Comparison of ENCODE assay signal across 8 cellular contexts in the genomic region with DNA sequence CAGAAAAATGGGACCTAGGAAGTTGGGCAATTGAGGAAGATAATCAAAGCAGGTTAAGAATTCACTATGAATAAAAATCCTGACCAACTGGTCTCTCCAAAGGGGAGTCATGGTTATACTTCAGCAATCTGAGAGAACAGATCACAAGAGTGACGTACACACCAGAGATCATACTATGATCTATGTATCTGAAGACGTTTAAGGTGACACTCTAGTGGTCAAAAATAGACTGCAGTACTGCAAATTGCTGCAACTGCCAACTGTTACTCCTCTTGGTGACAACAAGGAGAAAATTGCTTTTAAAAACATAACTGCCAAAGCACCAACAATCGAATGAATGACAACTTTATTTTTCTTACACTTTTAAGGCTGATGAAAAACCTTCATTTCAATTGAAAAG. TPM values are rescaled to one million over a fixed set of nuclear protein-coding genes. Genes with fewer than 3 reads are reported as not detected.
DNase-seq lines count a peak whose midpoint lies in the region; ATAC-seq and TF ChIP-seq lines count a peak whose summit lies in the region.

No MANE protein-coding gene starts in this region.

- peaks cover 91% of the 10 kb centered on the region for H3K79me2 ChIP-seq in Karpas-422 (ENCODE audit: low read length)

- H3K4me3 ChIP-seq in Karpas-422 (ENCODE audit: low read length) (no peak overlapping the region), dorsolateral prefrontal cortex (no peak overlapping the region)

- H3K9me3 Mint-ChIP-seq in activated CD4-positive, alpha-beta T cell treated with anti-CD3 and anti-CD28 coated beads for 36 hours (ENCODE audit: low read depth) = no peaks in the 10 kb centered on the region
- H3K9me3 Mint-ChIP-seq in osteocyte (ENCODE audit: unreplicated experiment) = no peaks in the 10 kb centered on the region
- H3K9me3 Mint-ChIP-seq in activated T-helper 1 cell treated with anti-CD3 and anti-CD28 coated beads, Interleukin-12 subunit alpha, Interleukin-12 subunit beta, Interleukin-2, Interleukin-4 antibody, amounts not matched to agents 30 ng/mL and 10 ng/mL and 1 ng/mL, durations not matched to agents 14 hours and 24 hours and 36 hours = no peaks in the 10 kb centered on the region

- H3K4me1 Mint-ChIP-seq in activated CD4-positive, alpha-beta T cell treated with anti-CD3 and anti-CD28 coated beads for 36 hours = peaks cover 34% of the 10 kb centered on the region
- H3K4me1 Mint-ChIP-seq in osteocyte (ENCODE audit: unreplicated experiment) = peaks cover 13% of the 10 kb centered on the region
- H3K4me1 Mint-ChIP-seq in activated T-helper 1 cell treated with anti-CD3 and anti-CD28 coated beads, Interleukin-12 subunit alpha, Interleukin-12 subunit beta, Interleukin-2, Interleukin-4 antibody, amounts not matched to agents 30 ng/mL and 10 ng/mL and 1 ng/mL, durations not matched to agents 14 hours and 24 hours and 36 hours (ENCODE audit: low read depth) = peaks cover 24% of the 10 kb centered on the region

- H3K36me3 Mint-ChIP-seq in activated CD4-positive, alpha-beta T cell treated with anti-CD3 and anti-CD28 coated beads for 36 hours (ENCODE audit: low read depth) = peaks cover 53% of the 10 kb centered on the region
- H3K36me3 Mint-ChIP-seq in osteocyte (ENCODE audit: unreplicated experiment) = peaks cover 12% of the 10 kb centered on the region
- peaks cover 32% of the 10 kb centered on the region for H3K36me3 Mint-ChIP-seq in activated T-helper 1 cell treated with anti-CD3 and anti-CD28 coated beads, Interleukin-12 subunit alpha, Interleukin-12 subunit beta, Interleukin-2, Interleukin-4 antibody, amounts not matched to agents 30 ng/mL and 10 ng/mL and 1 ng/mL, durations not matched to agents 14 hours and 24 hours and 36 hours (ENCODE audit: low read depth)

- TF ChIP-seq CTCF in osteocyte (IDR thresholded peaks at IDR 0.05) (peak; percentile 48), dorsolateral prefrontal cortex (IDR thresholded peaks at IDR 0.05 in 54 of 56, conservative IDR thresholded peaks at IDR 0.05 in 2 of 56; ENCODE audit: low read depth in 1 of 56, partially characterized antibody in 56 of 56) (peak in 10 of 56 donors; percentile 10 to 42 (median 28))

- no peaks in the 10 kb centered on the region for H3K9me3 ChIP-seq in Karpas-422 (ENCODE audit: low read length)

- H3K36me3 ChIP-seq in Karpas-422 (ENCODE audit: insufficient read depth, low read length) = peaks cover 43% of the 10 kb centered on the region

- H3K27ac Mint-ChIP-seq in activated CD4-positive, alpha-beta T cell treated with anti-CD3 and anti-CD28 coated beads for 36 hours = peak overlapping the region; percentile 24
- no peak overlapping the region for H3K27ac Mint-ChIP-seq in osteocyte (ENCODE audit: unreplicated experiment)
- no peak overlapping the region for H3K27ac Mint-ChIP-seq in activated T-helper 1 cell treated with anti-CD3 and anti-CD28 coated beads, Interleukin-12 subunit alpha, Interleukin-12 subunit beta, Interleukin-2, Interleukin-4 antibody, amounts not matched to agents 30 ng/mL and 10 ng/mL and 1 ng/mL, durations not matched to agents 14 hours and 24 hours and 36 hours

- H2AFZ ChIP-seq in Karpas-422 (ENCODE audit: low read length) = no peak overlapping the region

- H3K27ac ChIP-seq in Karpas-422 (ENCODE audit: low read length) (no peak overlapping the region), dorsolateral prefrontal cortex (no peak overlapping the region), caudate nucleus (ENCODE audit: low read depth, low read length) (no peak overlapping the region)

- H3K9ac ChIP-seq in Karpas-422 (ENCODE audit: low read length) = no peak overlapping the region

- POLR2A ChIA-PET in activated CD4-positive, alpha-beta T cell treated with anti-CD3 and anti-CD28 coated beads for 36 hours (lab: Charles Lee) = no interaction called here

- no peaks in the 10 kb centered on the region for H3K27me3 Mint-ChIP-seq in activated CD4-positive, alpha-beta T cell treated with anti-CD3 and anti-CD28 coated beads for 36 hours
- no peaks in the 10 kb centered on the region for H3K27me3 Mint-ChIP-seq in osteocyte (ENCODE audit: unreplicated experiment)
- no peaks in the 10 kb centered on the region for H3K27me3 Mint-ChIP-seq in activated T-helper 1 cell treated with anti-CD3 and anti-CD28 coated beads, Interleukin-12 subunit alpha, Interleukin-12 subunit beta, Interleukin-2, Interleukin-4 antibody, amounts not matched to agents 30 ng/mL and 10 ng/mL and 1 ng/mL, durations not matched to agents 14 hours and 24 hours and 36 hours (ENCODE audit: insufficient read depth)

- H4K20me1 ChIP-seq in Karpas-422 (ENCODE audit: insufficient read depth, low read depth, low read length) = peaks cover 18% of the 10 kb centered on the region; the same call in 1 of the 2 replicates

- H3K27me3 ChIP-seq in Karpas-422 (ENCODE audit: low read length) (no peaks in the 10 kb centered on the region), dorsolateral prefrontal cortex (no peaks in the 10 kb centered on the region)

- H3K9me2 ChIP-seq in Karpas-422 (replicated peaks; ENCODE audit: insufficient read depth, low read length) = no peaks in the 10 kb centered on the region

- peak; percentile 24 for ATAC-seq in activated CD4-positive, alpha-beta T cell treated with anti-CD3 and anti-CD28 coated beads for 36 hours

- in situ Hi-C loops in T47D (cut with HindIII; ENCODE audit: low pct_unique_long_range_greater_than_20kb, low sequenced_read_pairs) = no loop called here

- H3K4me3 Mint-ChIP-seq in activated CD4-positive, alpha-beta T cell treated with anti-CD3 and anti-CD28 coated beads for 36 hours = no peak overlapping the region
- no peak overlapping the region for H3K4me3 Mint-ChIP-seq in osteocyte (ENCODE audit: unreplicated experiment)
- no peak overlapping the region for H3K4me3 Mint-ChIP-seq in activated T-helper 1 cell treated with anti-CD3 and anti-CD28 coated beads, Interleukin-12 subunit alpha, Interleukin-12 subunit beta, Interleukin-2, Interleukin-4 antibody, amounts not matched to agents 30 ng/mL and 10 ng/mL and 1 ng/mL, durations not matched to agents 14 hours and 24 hours and 36 hours

- CTCF ChIA-PET in activated CD4-positive, alpha-beta T cell treated with anti-CD3 and anti-CD28 coated beads for 36 hours (lab: Charles Lee) = no interaction called here

- intact Hi-C loops in activated CD4-positive, alpha-beta T cell treated with anti-CD3 and anti-CD28 coated beads for 36 hours (cut with DNase I, micrococcal nuclease) = no loop called here
- intact Hi-C loops in dorsolateral prefrontal cortex (cut with DNase I) = loop anchor here in 1 of 2 donors (10.0 kb wide), 1 partner anchor 320 kb away; no protein-coding TSS in a partner anchor
- intact Hi-C loops in activated T-helper 1 cell treated with anti-CD3 and anti-CD28 coated beads, Interleukin-12 subunit alpha, Interleukin-12 subunit beta, Interleukin-2, Interleukin-4 antibody, amounts not matched to agents 30 ng/mL and 10 ng/mL and 1 ng/mL, durations not matched to agents 14 hours and 24 hours and 36 hours (cut with micrococcal nuclease) = no loop called here

- H3K4me1 ChIP-seq in Karpas-422 (ENCODE audit: low read length) = peaks cover 20% of the 10 kb centered on the region

- DNase-seq in activated CD4-positive, alpha-beta T cell treated with anti-CD3 and anti-CD28 coated beads for 36 hours = no peak
- no peak for DNase-seq in activated CD4-positive, alpha-beta T cell treated with anti-CD3 and anti-CD28 coated beads for 4 hours
- peak; percentile 62 for DNase-seq in Karpas-422
- DNase-seq in T47D (ENCODE audit: low read depth in 1 of 2, low spot score in 1 of 2) = peak; percentile 15 to 64
- no peak for DNase-seq in osteocyte (ENCODE audit: extremely low spot score, unreplicated experiment)
- no peak for DNase-seq in dorsolateral prefrontal cortex
- DNase-seq in caudate nucleus (lab: John Stamatoyannopoulos, UW) = no peak
- DNase-seq in activated T-helper 1 cell treated with anti-CD3 and anti-CD28 coated beads, Interleukin-12 subunit alpha, Interleukin-12 subunit beta, Interleukin-2, Interleukin-4 antibody, amounts not matched to agents 30 ng/mL and 10 ng/mL and 1 ng/mL, durations not matched to agents 14 hours and 24 hours and 36 hours (ENCODE audit: low spot score) = no peak

- no peak overlapping the region for H3K4me2 ChIP-seq in Karpas-422 (ENCODE audit: low read depth, low read length, poor library complexity, severe bottlenecking)

RNA-seq across cellular contexts. Expression of gene AK6, which starts 4.9 kb away (rescaled TPM):
- 10 to 100 TPM; 63.2 to 93.8 TPM for total RNA-seq in activated CD4-positive, alpha-beta T cell treated with anti-CD3 and anti-CD28 coated beads for 36 hours
- total RNA-seq in Karpas-422 (2014; rRNA removed; shearing (Covaris generic); ENCODE audit: low replicate concordance) = 48.5 and 56.0 TPM in 2 replicates
- total RNA-seq in osteocyte = 29.6 and 31.0 TPM in 2 replicates
- 10 to 100 TPM; 16.7 to 48.2 (median 30.6) TPM for total RNA-seq in dorsolateral prefrontal cortex
- total RNA-seq in activated T-helper 1 cell treated with anti-CD3 and anti-CD28 coated beads, Interleukin-12 subunit alpha, Interleukin-12 subunit beta, Interleukin-2, Interleukin-4 antibody, amounts not matched to agents 30 ng/mL and 10 ng/mL and 1 ng/mL, durations not matched to agents 14 hours and 24 hours and 36 hours = 59.0 and 62.3 TPM in 2 replicates

RNA-seq across cellular contexts. Expression of gene TAF9, which starts 4.9 kb away (rescaled TPM):
- 10 to 100 TPM; 67.5 to 73.8 TPM for total RNA-seq in activated CD4-positive, alpha-beta T cell treated with anti-CD3 and anti-CD28 coated beads for 36 hours
- total RNA-seq in Karpas-422 (2014; rRNA removed; shearing (Covaris generic); ENCODE audit: low replicate concordance) = 74.5 and 109 TPM in 2 replicates
- total RNA-seq in osteocyte (66.9 and 69.3 TPM in 2 replicates), dorsolateral prefrontal cortex (10 to 100 TPM; 26.1 to 76.6 (median 52.9) TPM)
- 60.0 and 65.0 TPM in 2 replicates for total RNA-seq in activated T-helper 1 cell treated with anti-CD3 and anti-CD28 coated beads, Interleukin-12 subunit alpha, Interleukin-12 subunit beta, Interleukin-2, Interleukin-4 antibody, amounts not matched to agents 30 ng/mL and 10 ng/mL and 1 ng/mL, durations not matched to agents 14 hours and 24 hours and 36 hours

RNA-seq across cellular contexts. Expression of gene RAD17, which starts 5.2 kb away (rescaled TPM):
- total RNA-seq in activated CD4-positive, alpha-beta T cell treated with anti-CD3 and anti-CD28 coated beads for 36 hours = 10 to 100 TPM; 27.7 to 31.3 TPM
- 46.5 and 61.7 TPM in 2 replicates for total RNA-seq in Karpas-422 (2014; rRNA removed; shearing (Covaris generic); ENCODE audit: low replicate concordance)
- total RNA-seq in osteocyte = 30.1 and 30.6 TPM in 2 replicates
- total RNA-seq in dorsolateral prefrontal cortex = 10 to 100 TPM; 12.6 to 35.3 (median 22.5) TPM
- total RNA-seq in activated T-helper 1 cell treated with anti-CD3 and anti-CD28 coated beads, Interleukin-12 subunit alpha, Interleukin-12 subunit beta, Interleukin-2, Interleukin-4 antibody, amounts not matched to agents 30 ng/mL and 10 ng/mL and 1 ng/mL, durations not matched to agents 14 hours and 24 hours and 36 hours = 22.0 and 26.9 TPM in 2 replicates

RNA-seq across cellular contexts. Expression of gene CCDC125, which starts 31.8 kb away (rescaled TPM):
- 10 to 100 TPM; 10.2 to 14.0 TPM for total RNA-seq in activated CD4-positive, alpha-beta T cell treated with anti-CD3 and anti-CD28 coated beads for 36 hours
- 7.8 and 8.9 TPM in 2 replicates for total RNA-seq in Karpas-422 (2014; rRNA removed; shearing (Covaris generic); ENCODE audit: low replicate concordance)
- 2.4 and 2.6 TPM in 2 replicates for total RNA-seq in osteocyte
- total RNA-seq in dorsolateral prefrontal cortex = 10 to 100 TPM in 3 of 120 experiments, 1 to 10 TPM in 117; 4.3 to 11.6 (median 6.5) TPM
- total RNA-seq in activated T-helper 1 cell treated with anti-CD3 and anti-CD28 coated beads, Interleukin-12 subunit alpha, Interleukin-12 subunit beta, Interleukin-2, Interleukin-4 antibody, amounts not matched to agents 30 ng/mL and 10 ng/mL and 1 ng/mL, durations not matched to agents 14 hours and 24 hours and 36 hours = 8.9 and 10.9 TPM in 2 replicates

RNA-seq across cellular contexts. Expression of gene MARVELD2, which starts 50.5 kb away (rescaled TPM):
- total RNA-seq in activated CD4-positive, alpha-beta T cell treated with anti-CD3 and anti-CD28 coated beads for 36 hours = under 1 TPM; 0.30 to 0.58 TPM
- 0.11 and 0.48 TPM in 2 replicates for total RNA-seq in Karpas-422 (2014; rRNA removed; shearing (Covaris generic); ENCODE audit: low replicate concordance)
- 0.38 and 0.71 TPM in 2 replicates for total RNA-seq in osteocyte
- total RNA-seq in dorsolateral prefrontal cortex = 1 to 10 TPM in 117 of 120 experiments, under 1 TPM in 3; 0.78 to 5.4 (median 2.0) TPM
- total RNA-seq in activated T-helper 1 cell treated with anti-CD3 and anti-CD28 coated beads, Interleukin-12 subunit alpha, Interleukin-12 subunit beta, Interleukin-2, Interleukin-4 antibody, amounts not matched to agents 30 ng/mL and 10 ng/mL and 1 ng/mL, durations not matched to agents 14 hours and 24 hours and 36 hours = 0.23 and 0.32 TPM in 2 replicates

Comparison
In these comparisons a context has a peak if more than half of its experiments do, and no peak if none do; other contexts are left out.
1. DNase-seq: peak in Karpas-422 (single experiment) and T47D (2 of 2); none in activated CD4-positive, alpha-beta T cell treated with anti-CD3 and anti-CD28 coated beads for 36 hours (single experiment), activated CD4-positive, alpha-beta T cell treated with anti-CD3 and anti-CD28 coated beads for 4 hours (0 of 2), osteocyte (single experiment), dorsolateral prefrontal cortex (0 of 10), caudate nucleus (0 of 61) and activated T-helper 1 cell treated with anti-CD3 and anti-CD28 coated beads, Interleukin-12 subunit alpha, Interleukin-12 subunit beta, Interleukin-2, Interleukin-4 antibody, amounts not matched to agents 30 ng/mL and 10 ng/mL and 1 ng/mL, durations not matched to agents 14 hours and 24 hours and 36 hours (single experiment).